In the genomic region with DNA sequence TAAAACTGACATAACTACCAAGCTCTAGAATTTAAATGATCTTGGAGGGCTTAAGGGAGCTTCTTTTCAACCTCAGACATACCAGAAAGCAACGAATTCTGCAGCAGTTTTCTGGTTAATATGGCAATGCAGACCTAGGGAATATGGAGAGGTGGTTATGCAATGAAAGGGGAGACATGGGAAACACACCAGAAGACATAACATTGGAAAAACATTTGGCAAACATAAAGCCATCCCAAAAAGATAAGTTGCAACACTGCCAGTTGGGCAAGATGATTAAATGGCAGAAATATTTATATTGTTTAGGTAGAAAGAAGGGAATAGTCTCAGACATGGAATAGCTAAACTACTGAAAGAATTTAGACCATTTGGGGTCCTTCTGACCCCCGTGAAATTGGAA, we compare ENCODE assay signal across 15 cellular contexts.
A peak's percentile ranks its signal among the peaks of the same experiment; 100 is the strongest.
DNase-seq lines count a peak whose midpoint lies in the region; ATAC-seq and TF ChIP-seq lines count a peak whose summit lies in the region.
"Had no signal": no experiment of that assay in that cellular context is flagged by ENCODE, and none has a peak within 500 bp of the region (broad histone marks: within the 10 kb centered on the region; RNA-seq: fewer than 3 reads in every experiment).

No MANE protein-coding gene starts in this region.

- peaks cover 20% of the 10 kb centered on the region for H3K36me3 Mint-ChIP-seq in glutamatergic neuron (ENCODE audit: unreplicated experiment)

- TF ChIP-seq CTCF in glutamatergic neuron (IDR thresholded peaks at IDR 0.05; ENCODE audit: partially characterized antibody, unreplicated experiment), result no peak

- no peak for ATAC-seq in GM19397 (IDR thresholded peaks at IDR 0.05; ENCODE audit: unreplicated experiment)

- H3K27ac Mint-ChIP-seq in glutamatergic neuron (ENCODE audit: unreplicated experiment), result peak overlapping the region; percentile 4
- H3K27ac Mint-ChIP-seq: B cell; CD4-positive, alpha-beta T cell; HFFc6 had no signal

- H3K4me1 Mint-ChIP-seq in glutamatergic neuron (ENCODE audit: low read depth, unreplicated experiment), result peaks cover 8% of the 10 kb centered on the region
- H3K4me1 Mint-ChIP-seq: B cell had no signal

- peaks cover 6% of the 10 kb centered on the region for H3K9me3 Mint-ChIP-seq in glutamatergic neuron (ENCODE audit: unreplicated experiment)

- H3K4me3 Mint-ChIP-seq in glutamatergic neuron (ENCODE audit: unreplicated experiment), result no peak overlapping the region
- H3K4me3 Mint-ChIP-seq: B cell; CD4-positive, alpha-beta T cell; HFFc6 had no signal

- H3K27me3 Mint-ChIP-seq in glutamatergic neuron (ENCODE audit: unreplicated experiment), result no peaks in the 10 kb centered on the region
- H3K27me3 Mint-ChIP-seq: B cell had no signal

- DNase-seq in AG08395 (ENCODE audit: low spot score) (peak; percentile 25), GM03348 (ENCODE audit: low spot score) (peak; percentile 40), amniotic epithelial cell (ENCODE audit: low read depth) (peak; percentile 63), glutamatergic neuron (no peak), OCI-M2 (lab: John Stamatoyannopoulos, UW; ENCODE audit: unreplicated experiment) (no peak)
- no peak for DNase-seq in activated T-cell treated with anti-CD3 and anti-CD28 coated beads, Interleukin-2, amount 50 U/mL, for 48 hours
- DNase-seq: 8988T; C1 segment of cervical spinal cord; Calu3; CD4-positive, alpha-beta T cell; DMS 273 treated with DMSO at 0.1 percent for 48 hours; HCEC 1CT; HFFc6 had no signal

Comparison
In these comparisons a context has a peak if more than half of its experiments do, and no peak if none do; other contexts are left out.
1. DNase-seq: peak in AG08395 (single experiment), GM03348 (single experiment) and amniotic epithelial cell (single experiment); none in glutamatergic neuron (single experiment), activated T-cell treated with anti-CD3 and anti-CD28 coated beads, Interleukin-2, amount 50 U/mL, for 48 hours (0 of 2) and OCI-M2 (single experiment).